ENCODE assay signal across 10 cellular contexts in the genomic region with DNA sequence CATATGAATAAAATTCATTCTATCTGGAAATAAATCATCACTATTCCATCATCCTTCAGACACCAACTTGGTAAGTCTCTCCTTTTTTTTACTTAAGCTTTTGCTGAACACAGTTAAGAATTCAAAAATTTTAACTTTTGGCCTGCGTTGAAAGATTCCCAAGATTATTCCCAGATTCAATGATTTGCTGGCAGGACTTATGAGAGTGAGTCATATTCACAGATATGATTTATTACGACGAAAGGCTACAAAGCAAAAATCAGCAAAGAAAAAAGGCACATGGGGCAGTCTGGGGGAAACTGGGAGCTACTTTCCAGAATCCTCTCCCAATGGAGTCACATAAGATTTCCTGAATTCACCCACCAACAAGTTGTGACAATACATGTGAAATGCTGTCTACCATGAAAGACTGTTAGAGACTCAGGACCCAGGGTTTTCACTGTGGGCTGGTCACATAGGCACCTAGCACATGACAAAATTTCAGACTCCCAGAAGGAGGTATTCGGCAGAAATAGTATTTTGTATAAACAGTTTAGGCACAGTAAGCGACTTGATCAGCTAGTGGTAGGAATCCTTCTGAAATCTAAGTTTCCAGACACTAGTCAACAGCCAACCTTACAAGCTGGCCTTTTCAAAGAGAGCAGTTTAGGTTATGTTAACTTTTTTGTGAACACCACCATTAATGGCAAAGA.
A peak's percentile ranks its signal among the peaks of the same experiment; 100 is the strongest.
DNase-seq lines count a peak whose midpoint lies in the region; TF ChIP-seq lines count a peak whose summit lies in the region.
"Had no signal": no experiment of that assay in that cellular context is flagged by ENCODE, and none has a peak within 500 bp of the region (broad histone marks: within the 10 kb centered on the region; RNA-seq: fewer than 3 reads in every experiment).

No MANE protein-coding gene starts in this region.

- no peak for TF ChIP-seq CTCF in AG09309 (IDR thresholded peaks at IDR 0.05; ENCODE audit: control insufficient read depth, insufficient read depth, low read depth, low read length, missing control alignments)
- TF ChIP-seq CTCF in mesothelial cell of epicardium (IDR thresholded peaks at IDR 0.05; ENCODE audit: unreplicated experiment) = no peak

- peaks cover 18% of the 10 kb centered on the region for H3K4me1 Mint-ChIP-seq in mesothelial cell of epicardium

- H3K36me3 Mint-ChIP-seq in mesothelial cell of epicardium = peaks cover 8% of the 10 kb centered on the region

- no peaks in the 10 kb centered on the region for H3K27me3 Mint-ChIP-seq in mesothelial cell of epicardium (ENCODE audit: low read depth)

- H3K4me3 Mint-ChIP-seq in mesothelial cell of epicardium = no peak overlapping the region

- H3K27ac Mint-ChIP-seq in mesothelial cell of epicardium = peak overlapping the region; percentile 1

- peaks cover 8% of the 10 kb centered on the region for H3K9me3 Mint-ChIP-seq in mesothelial cell of epicardium

- H3K4me3 ChIP-seq in AG09309 (ENCODE audit: control insufficient read depth, low read depth, low read length) = no peak overlapping the region

- DNase-seq in AG09309 (ENCODE audit: low read depth) (peak; percentile 31), NCI-H446 (lab: John Stamatoyannopoulos, UW) (peak; percentile 27 to 69), dermis blood vessel endothelial cell (peak; percentile 46), mesothelial cell of epicardium (ENCODE audit: low spot score in 2 of 2, unreplicated experiment in 2 of 2) (no peak), amygdala (lab: John Stamatoyannopoulos, UW) (no peak), AML-193 (lab: John Stamatoyannopoulos, UW) (no peak), UCSD-AML1 (lab: John Stamatoyannopoulos, UW; ENCODE audit: unreplicated experiment) (no peak), SKM-1 (lab: John Stamatoyannopoulos, UW; ENCODE audit: unreplicated experiment) (no peak)
- DNase-seq: activated effector memory CD4-positive, alpha-beta T cell treated with anti-CD3 and anti-CD28 coated beads, Interleukin-2, amount 50 U/mL, for 16 hours; effector CD8-positive, alpha-beta T cell had no signal

Comparison
In these comparisons a context has a peak if more than half of its experiments do, and no peak if none do; other contexts are left out.
1. DNase-seq: peak in AG09309 (single experiment), NCI-H446 (2 of 2) and dermis blood vessel endothelial cell (single experiment); none in mesothelial cell of epicardium (0 of 2), amygdala (0 of 56), AML-193 (0 of 2), UCSD-AML1 (single experiment) and SKM-1 (single experiment).